ENCODE assay signal across 1 cellular context in the genomic region with DNA sequence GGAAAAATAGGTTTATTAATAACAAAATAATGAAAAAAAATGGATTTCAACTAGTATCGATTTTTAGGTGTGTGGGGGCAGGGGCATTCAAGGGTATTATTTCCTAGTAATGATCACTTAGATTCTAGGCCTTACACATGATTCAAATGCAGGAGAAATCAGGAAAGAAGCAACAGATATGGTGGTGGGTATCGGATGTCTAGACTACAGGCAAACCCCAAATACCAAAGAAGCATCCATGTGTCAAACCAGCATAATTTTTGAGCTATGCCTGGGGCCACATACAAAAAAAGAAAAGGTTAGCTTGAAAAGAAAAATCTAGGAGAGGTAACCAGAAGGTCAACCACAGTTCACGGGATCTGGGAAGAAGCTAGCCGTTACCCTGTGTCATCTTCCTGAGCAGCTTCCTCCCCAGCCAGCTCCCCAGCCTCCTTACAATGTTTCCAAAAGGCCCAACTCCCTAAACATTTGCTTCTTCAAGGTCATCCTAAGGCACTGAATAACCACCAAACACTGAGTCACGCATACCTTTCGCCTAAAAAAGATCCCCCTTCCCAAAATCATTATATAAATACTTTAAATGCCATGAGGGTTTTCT.
TF ChIP-seq lines count a peak whose summit lies in the region.

No MANE protein-coding gene starts in this region.

TF ChIP-seq in IMR-90, 13 proteins besides CTCF, POLR2A, EP300 and RAD21 (continued from another document):
- TF ChIP-seq, protein P1, sequence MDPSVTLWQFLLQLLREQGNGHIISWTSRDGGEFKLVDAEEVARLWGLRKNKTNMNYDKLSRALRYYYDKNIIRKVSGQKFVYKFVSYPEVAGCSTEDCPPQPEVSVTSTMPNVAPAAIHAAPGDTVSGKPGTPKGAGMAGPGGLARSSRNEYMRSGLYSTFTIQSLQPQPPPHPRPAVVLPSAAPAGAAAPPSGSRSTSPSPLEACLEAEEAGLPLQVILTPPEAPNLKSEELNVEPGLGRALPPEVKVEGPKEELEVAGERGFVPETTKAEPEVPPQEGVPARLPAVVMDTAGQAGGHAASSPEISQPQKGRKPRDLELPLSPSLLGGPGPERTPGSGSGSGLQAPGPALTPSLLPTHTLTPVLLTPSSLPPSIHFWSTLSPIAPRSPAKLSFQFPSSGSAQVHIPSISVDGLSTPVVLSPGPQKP (IDR thresholded peaks at IDR 0.05; ENCODE audit: borderline replicate concordance, low read depth, low read length), result no peak
- TF ChIP-seq FOS (IDR thresholded peaks at IDR 0.05; ENCODE audit: low read depth, low read length), result no peak
- no peak for TF ChIP-seq RCOR1 (IDR thresholded peaks at IDR 0.05; ENCODE audit: insufficient replicate concordance, low read length)
- no peak for TF ChIP-seq BHLHE40 (IDR thresholded peaks at IDR 0.05; ENCODE audit: low read depth, low read length)
TF ChIP-seq in IMR-90: peak in this region for 0.
